ENCODE assay signal across 32 cellular contexts in genomic region chr3:108494862-108495531, GRCh38. TPM values are rescaled to one million over a fixed set of nuclear protein-coding genes. Genes with fewer than 3 reads are reported as not detected.
DNase-seq lines count a peak whose midpoint lies in the region; ATAC-seq, FAIRE-seq and TF ChIP-seq lines count a peak whose summit lies in the region.
"Had no signal": no experiment of that assay in that cellular context is flagged by ENCODE, and none has a peak within 500 bp of the region (broad histone marks: within the 10 kb centered on the region; RNA-seq: fewer than 3 reads in every experiment).

No MANE protein-coding gene starts in this region.

- WGBS in K562 (ENCODE audit: insufficient coverage, low coverage, missing lambda C conversion rate): 18% methylated on average over 3 of the region's 3 CpGs

- intact Hi-C loops in K562 (cut with micrococcal nuclease) (no loop called here), tibial artery (cut with DNase I; ENCODE audit: low total_unique reads) (loop anchor here (5.0 kb wide), 1 partner anchor 57 kb away; no protein-coding TSS in a partner anchor), left colon (cut with DNase I, micrococcal nuclease) (no loop called here)

- no peaks in the 10 kb centered on the region for H3K4me1 ChIP-seq in K562 (replicated peaks in 1 of 2; ENCODE audit: control insufficient read depth in 2 of 2, insufficient read depth in 2 of 2, low read length in 2 of 2)
- peaks cover 0 to 13% (median 4%) of the 10 kb centered on the region in 4 donors for H3K4me1 ChIP-seq in tibial artery
- H3K4me1 ChIP-seq: A549, left ventricle myocardium inferior, pancreas, suprapubic skin had no signal

- H3K4me3 ChIP-seq in K562 (no peak overlapping the region), tibial artery (no peak overlapping the region)
- H3K4me3 ChIP-seq: A549, coronary artery, HAP-1, left ventricle myocardium inferior, pancreas, smooth muscle cell, suprapubic skin had no signal

- no peak overlapping the region for H3K4me2 ChIP-seq in K562 (ENCODE audit: insufficient read depth, low read length)
- H3K4me2 ChIP-seq: A549, smooth muscle cell had no signal

- TF ChIP-seq CTCF in K562 (IDR thresholded peaks at IDR 0.05 in 2 of 3, conservative IDR thresholded peaks at IDR 0.05 in 1 of 3; ENCODE audit: insufficient read depth in 2 of 3, low read depth in 1 of 3, low read length in 3 of 3): no peak
- TF ChIP-seq CTCF in tibial artery (IDR thresholded peaks at IDR 0.05): no peak

- TF ChIP-seq EP300 in K562 (IDR thresholded peaks at IDR 0.05; ENCODE audit: low read length): no peak

- H3K36me3 ChIP-seq in K562 (ENCODE audit: control insufficient read depth, insufficient read depth, low read length): no peaks in the 10 kb centered on the region
- H3K36me3 ChIP-seq in tibial artery: no peaks in the 10 kb centered on the region
- H3K36me3 ChIP-seq: HAP-1, left ventricle myocardium inferior, pancreas, suprapubic skin had no signal

- H3K9ac ChIP-seq in K562 (ENCODE audit: insufficient read depth in 1 of 2, low read depth in 2 of 2, low read length in 2 of 2): no peak overlapping the region

- H3K27me3 ChIP-seq in K562 (ENCODE audit: control insufficient read depth in 2 of 2, insufficient read depth in 2 of 2, low read length in 2 of 2) (peaks cover 0 to 4% of the 10 kb centered on the region in 2 experiments; a peak in 1 of 5 replicates), tibial artery (no peaks in the 10 kb centered on the region)
- H3K27me3 ChIP-seq: pancreas, suprapubic skin had no signal

- no peak overlapping the region for H2AFZ ChIP-seq in K562 (ENCODE audit: low read depth, low read length)

- in situ Hi-C loops in K562 (cut with MboI): loop anchor here (25.0 kb wide), 1 partner anchor 417 kb away; no protein-coding TSS in a partner anchor

- no peak for FAIRE-seq in K562 (lab: Jason Lieb, UNC)
- FAIRE-seq: A549, islet of Langerhans, pancreas, RCC 7860 had no signal

- no TSS peak for BruUV-seq in K562 (replicated peaks; lab: Mats Ljungman, UMichigan)

- TF ChIP-seq RAD21 in K562 (CRISPR knock-in tag; conservative IDR thresholded peaks at IDR 0.05 in 1 of 2, IDR thresholded peaks at IDR 0.05 in 1 of 2): no peak

- H3K9me3 ChIP-seq in K562 (replicated peaks; ENCODE audit: control insufficient read depth, insufficient read depth, low read depth, low read length) (no peaks in the 10 kb centered on the region), tibial artery (no peaks in the 10 kb centered on the region)
- H3K9me3 ChIP-seq: A549, HAP-1, left ventricle myocardium inferior, pancreas, suprapubic skin had no signal

- POLR2A ChIA-PET in K562 (lab: Yijun Ruan, JAX): no interaction called here

- no peaks in the 10 kb centered on the region for H3K79me2 ChIP-seq in K562 (ENCODE audit: control insufficient read depth, insufficient read depth, low read length)

- H3K27ac ChIP-seq in K562 (ENCODE audit: extremely low read depth, low read depth, low read length) (no peak overlapping the region), tibial artery (peak overlapping the region; percentile 5 to 38)
- H3K27ac ChIP-seq: A549, left ventricle myocardium inferior, pancreas, suprapubic skin had no signal

- H4K20me1 ChIP-seq in K562 (replicated peaks; ENCODE audit: control insufficient read depth, insufficient read depth, low read length): no peaks in the 10 kb centered on the region

- TF ChIP-seq POLR2A in K562 (conservative IDR thresholded peaks at IDR 0.05): no peak

- no peak for ATAC-seq in K562
- ATAC-seq in left colon: no peak
- ATAC-seq: A549; activated T-cell treated with anti-CD3 and anti-CD28 coated beads, Interleukin-2, amount 50 U/mL, for 4 hours; effector memory CD8-positive, alpha-beta T cell; pancreas; T-cell had no signal

- no peaks in the 10 kb centered on the region for H3K9me1 ChIP-seq in K562 (ENCODE audit: control insufficient read depth, insufficient read depth, low read length)

- CTCF ChIA-PET in K562 (lab: Yijun Ruan, JAX; ENCODE audit: low intra/inter-chr PET ratio): no interaction called here

- DNase-seq in NCI-H82 (lab: John Stamatoyannopoulos, UW): peak; percentile 39
- no peak for DNase-seq in NCI-H82 treated with DMSO at 0.1 percent for 48 hours (lab: John Stamatoyannopoulos, UW; ENCODE audit: unreplicated experiment)
- DNase-seq in NCI-H446 (lab: John Stamatoyannopoulos, UW): peak; percentile 75 to 89
- no peak for DNase-seq in K562 (ENCODE audit: extremely low read depth in 1 of 4, low spot score in 3 of 4)
- no peak for DNase-seq in tibial artery
- DNase-seq in NCI-H2107 treated with DMSO at 0.1 percent for 48 hours (lab: John Stamatoyannopoulos, UW; ENCODE audit: unreplicated experiment): no peak
- DNase-seq in left colon: no peak
- DNase-seq in DMS79 (lab: John Stamatoyannopoulos, UW): no peak
- DNase-seq: activated CD4-positive, alpha-beta T cell treated with anti-CD3 and anti-CD28 coated beads, Interleukin-2, amount 50 U/mL, for 1 hour; activated gamma-delta T cell treated with Interleukin-2 at 50 U/mL for 16 hours; activated naive CD8-positive, alpha-beta T cell treated with anti-CD3 and anti-CD28 coated beads, Interleukin-2, amount 10 ng/mL, durations not matched to agents 7 days and 5 days; activated T-cell treated with anti-CD3 and anti-CD28 coated beads, Interleukin-2, amount 50 U/mL, for 4 hours; aorta; CD8-positive, alpha-beta memory T cell; effector memory CD8-positive, alpha-beta T cell; glutamatergic neuron; left ventricle myocardium inferior; mesendoderm; NCI-H1694; NCI-H2171; NCI-H524 treated with DMSO at 0.1 percent for 48 hours; pancreas; stimulated activated naive CD4-positive, alpha-beta T cell treated with Interleukin-2 at 50 U/mL for 16 hours; T-cell had no signal

TF ChIP-seq in K562, 482 proteins besides CTCF, POLR2A, EP300 and RAD21:
- TF ChIP-seq ZBTB5 (IDR thresholded peaks at IDR 0.05): no peak
- TF ChIP-seq POLR2H (tag; IDR thresholded peaks at IDR 0.05; ENCODE audit: low read depth): no peak
- 0 out of 2 replicates have a peak, but pooled peaks have one; percentile 54 for TF ChIP-seq ZNF512 (tag; IDR thresholded peaks at IDR 0.05)
- TF ChIP-seq HSF4 (CRISPR knock-in tag; IDR thresholded peaks at IDR 0.05; ENCODE audit: borderline replicate concordance): no peak
- TF ChIP-seq ZNF197 (CRISPR knock-in tag; IDR thresholded peaks at IDR 0.05; ENCODE audit: low read depth): 0 out of 2 replicates have a peak, but pooled peaks have one; percentile 25

RNA-seq across cellular contexts. Expression of gene MYH15, which starts 15.4 kb away (rescaled TPM):
- 0.14 TPM in 1 of 2 replicates, not detected in the other for total RNA-seq in K562 (2011; cell fraction: chromatin; rRNA removed; ENCODE audit: low replicate concordance)
- total RNA-seq in K562 (2011; cell fraction: nucleolus; rRNA removed): not detected in 2 replicates
- total RNA-seq in K562 (2011; cell fraction: nucleoplasm; rRNA removed): 0.15 TPM in 1 of 2 replicates, not detected in the other
- total RNA-seq in K562 (2014; rRNA removed) (0.14 and 0.24 TPM in 2 replicates), K562 (2014; rRNA removed; fragmentation: Illumina TruSeq; extraction: Trizol) (0.22 and 0.25 TPM in 2 replicates), K562 (2015; rRNA removed; fragmentation: Illumina TruSeq; extraction: Trizol) (0.08 and 0.11 TPM in 2 replicates), K562 (2021) (0.07 and 0.29 TPM in 2 replicates), left colon (under 1 TPM; 0.31 to 0.34 TPM)
- polyA plus RNA-seq in K562 (2011; rRNA removed) (0.03 and 0.04 TPM in 2 replicates), K562 (2014; fragmentation: Illumina TruSeq; extraction: Trizol) (0.12 and 0.17 TPM in 2 replicates), K562 (2014; fragmentation: Nextera tagmentation; extraction: Ambion mirVana) (under 1 TPM; 0.03 to 0.06 TPM), K562 (2014; rRNA removed) (0.08 and 0.19 TPM in 2 replicates)
- polyA plus RNA-seq in K562 (2011; cell fraction: cytosol; rRNA removed): not detected in 2 replicates
- polyA plus RNA-seq in K562 (2011; cell fraction: nucleus; rRNA removed): 0.03 and 0.06 TPM in 2 replicates
- polyA plus RNA-seq in K562 (2012): 0.16 and 10.6 TPM in 2 replicates
- 0.03 and 0.04 TPM in 2 replicates for polyA minus RNA-seq in K562 (2011; rRNA and poly(A)+ RNA removed)
- not detected in 2 replicates for polyA minus RNA-seq in K562 (2011; cell fraction: cytosol; rRNA and poly(A)+ RNA removed)
- polyA minus RNA-seq in K562 (2011; cell fraction: nucleus; rRNA and poly(A)+ RNA removed): under 0.01 and 0.11 TPM in 2 replicates
- total RNA-seq: B cell had no signal
- polyA plus RNA-seq: CD8-positive, alpha-beta memory T cell; smooth muscle cell had no signal

Comparison
In these comparisons a context has a peak if more than half of its experiments do, and no peak if none do; other contexts are left out.
1. DNase-seq: peak in NCI-H82 (single experiment) and NCI-H446 (2 of 2); none in NCI-H82 treated with DMSO at 0.1 percent for 48 hours (single experiment), K562 (0 of 4), tibial artery (0 of 2), NCI-H2107 treated with DMSO at 0.1 percent for 48 hours (single experiment), left colon (0 of 2) and DMS79 (single experiment).